In the genomic region with DNA sequence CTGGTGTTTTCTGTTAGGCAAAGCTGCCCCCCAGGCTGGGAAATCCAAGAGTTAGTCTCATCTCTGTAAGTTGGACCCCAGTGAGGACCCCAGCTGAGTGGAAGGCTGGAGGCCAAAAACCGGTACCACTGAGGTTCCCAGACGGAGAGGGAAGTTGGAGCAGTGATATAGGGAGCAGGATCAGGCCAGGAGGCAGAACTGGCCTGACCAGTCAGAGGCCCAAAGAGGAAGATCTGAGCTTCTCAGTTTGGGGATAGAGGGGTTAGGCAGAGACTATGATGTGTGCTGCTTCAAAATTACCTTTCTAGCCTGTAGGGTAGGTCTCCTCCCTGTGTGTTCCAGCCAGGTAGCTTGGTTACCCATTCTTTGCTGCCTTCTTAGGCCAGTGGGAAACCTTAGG, we compare ENCODE assay signal across 12 cellular contexts. TPM values are rescaled to one million over a fixed set of nuclear protein-coding genes. Genes with fewer than 3 reads are reported as not detected.
DNase-seq lines count a peak whose midpoint lies in the region; ATAC-seq and TF ChIP-seq lines count a peak whose summit lies in the region.
"Had no signal": no experiment of that assay in that cellular context is flagged by ENCODE, and none has a peak within 500 bp of the region (broad histone marks: within the 10 kb centered on the region; RNA-seq: fewer than 3 reads in every experiment).

No MANE protein-coding gene starts in this region.

- no peaks in the 10 kb centered on the region for H4K20me1 ChIP-seq in H9 (ENCODE audit: control insufficient read depth, insufficient read depth, insufficient read length)

- H3K79me1 ChIP-seq in H9 (ENCODE audit: insufficient read depth, low read depth, low read length, poor library complexity, severe bottlenecking) = no peaks in the 10 kb centered on the region

- H3K14ac ChIP-seq in H9 (ENCODE audit: insufficient read depth, low read length) = no peak overlapping the region

- H3K27ac ChIP-seq in esophagus muscularis mucosa (replicated peaks in 1 of 4) (peak overlapping the region; percentile 59 to 91 (median 70)), upper lobe of left lung (peak overlapping the region; percentile 89 to 97 (median 96)), H9 (ENCODE audit: insufficient read length, low read depth, low read length) (no peak overlapping the region)
- H3K27ac ChIP-seq: 22Rv1 had no signal

- TF ChIP-seq EP300 in esophagus muscularis mucosa (IDR thresholded peaks at IDR 0.05) (no peak), upper lobe of left lung (IDR thresholded peaks at IDR 0.05) (no peak)

- H2BK20ac ChIP-seq in H9 (ENCODE audit: low read depth, low read length, poor library complexity, severe bottlenecking) = no peak overlapping the region

- peaks cover 7% of the 10 kb centered on the region for H3K23me2 ChIP-seq in H9 (ENCODE audit: insufficient read length, low read depth, low read length, poor library complexity, severe bottlenecking)

- no peak overlapping the region for H3K56ac ChIP-seq in H9 (ENCODE audit: insufficient read length, low read depth, low read length)

- no peak overlapping the region for H2BK5ac ChIP-seq in H9 (ENCODE audit: insufficient read length, low read length)

- intact Hi-C loops in esophagus muscularis mucosa (cut with DNase I) = loop anchor here (5.0 kb wide), 1 partner anchor 44 kb away; no protein-coding TSS in a partner anchor

- H4K5ac ChIP-seq in H9 (ENCODE audit: insufficient read length, low read depth, low read length) = no peak overlapping the region

- H3K18ac ChIP-seq in H9 (ENCODE audit: insufficient read length, low read depth, low read length) = no peak overlapping the region

- H4K8ac ChIP-seq in H9 (replicated peaks; ENCODE audit: insufficient read length, low read depth, low read length) = no peak overlapping the region

- peak; percentile 36 for DNase-seq in SKM-1 treated with dmso at 0.1 percent for 144 hours (lab: John Stamatoyannopoulos, UW; ENCODE audit: unreplicated experiment)
- DNase-seq in SKM-1 (lab: John Stamatoyannopoulos, UW; ENCODE audit: unreplicated experiment) = no peak
- DNase-seq in esophagus muscularis mucosa (ENCODE audit: extremely low spot score) = no peak
- DNase-seq in osteocyte (ENCODE audit: extremely low spot score, unreplicated experiment) = no peak
- no peak for DNase-seq in upper lobe of left lung
- no peak for DNase-seq in effector CD8-positive, alpha-beta T cell (lab: John Stamatoyannopoulos, UW)
- DNase-seq in NCI-H187 (lab: John Stamatoyannopoulos, UW) = no peak
- DNase-seq in H9 = no peak
- DNase-seq: DND-41; natural killer cell; stimulated activated CD4-positive, alpha-beta T cell treated with anti-CD3 and anti-CD28 coated beads, Interleukin-4, amount 100 ng/mL, for 4 hours had no signal

- H3K4me3 ChIP-seq in esophagus muscularis mucosa = no peak overlapping the region
- no peak overlapping the region for H3K4me3 ChIP-seq in upper lobe of left lung

- H3K79me2 ChIP-seq in H9 (ENCODE audit: insufficient read depth, low read length) = no peaks in the 10 kb centered on the region

- H3K4ac ChIP-seq in H9 (ENCODE audit: low read depth, low read length) = no peak overlapping the region

- H3K36me3 ChIP-seq in esophagus muscularis mucosa (peaks cover 0 to 7% (median 3%) of the 10 kb centered on the region in 4 donors), upper lobe of left lung (peaks cover 0 to 7% (median 0%) of the 10 kb centered on the region in 4 donors)

- TF ChIP-seq POLR2A in esophagus muscularis mucosa (IDR thresholded peaks at IDR 0.05; ENCODE audit: low read depth) = no peak
- no peak for TF ChIP-seq POLR2A in upper lobe of left lung (IDR thresholded peaks at IDR 0.05)

- peak overlapping the region; percentile 89 for H3K27ac Mint-ChIP-seq in osteocyte (ENCODE audit: unreplicated experiment)
- H3K27ac Mint-ChIP-seq in H9 = no peak overlapping the region; a peak in 2 of 7 replicates

- WGBS in esophagus muscularis mucosa = 77% methylated on average over 2 of the region's 2 CpGs
- WGBS in upper lobe of left lung, 2 donors = 32 to 70% methylated on average over 2 of the region's 2 CpGs
- WGBS in H9 (ENCODE audit: extremely low coverage, insufficient read length, low lambda C conversion rate) = no CpG with 5 or more reads among the region's 2 CpGs

- no peak overlapping the region for H2BK15ac ChIP-seq in H9 (ENCODE audit: low read depth, low read length)

- H3K27me3 ChIP-seq in esophagus muscularis mucosa = no peaks in the 10 kb centered on the region
- no peaks in the 10 kb centered on the region for H3K27me3 ChIP-seq in upper lobe of left lung
- H3K27me3 ChIP-seq in H9 (ENCODE audit: insufficient read depth, low read length) = no peaks in the 10 kb centered on the region

- H3K4me1 Mint-ChIP-seq in osteocyte (ENCODE audit: unreplicated experiment) (peaks cover 62% of the 10 kb centered on the region), H9 (peaks cover 8 to 10% of the 10 kb centered on the region in 2 experiments)

- H3T11ph ChIP-seq in H9 (ENCODE audit: low read length) = no peak overlapping the region

- H3K36me3 Mint-ChIP-seq in osteocyte (ENCODE audit: unreplicated experiment) (no peaks in the 10 kb centered on the region), H9 (ENCODE audit: insufficient read depth in 1 of 3, low read depth in 3 of 3) (peaks cover 0 to 4% (median 0%) of the 10 kb centered on the region in 3 experiments; a peak in 1 of 7 replicates)
- H3K36me3 Mint-ChIP-seq: natural killer cell had no signal

- H3K4me2 ChIP-seq in H9 (ENCODE audit: insufficient read depth, insufficient read length, low read length) = no peak overlapping the region

- TF ChIP-seq CTCF in esophagus muscularis mucosa (IDR thresholded peaks at IDR 0.05) (no peak), osteocyte (IDR thresholded peaks at IDR 0.05) (no peak), upper lobe of left lung (IDR thresholded peaks at IDR 0.05) (no peak), H9 (conservative IDR thresholded peaks at IDR 0.05) (no peak)

- H3K4me3 Mint-ChIP-seq in osteocyte (ENCODE audit: unreplicated experiment) (no peak overlapping the region), H9 (no peak overlapping the region)

- ATAC-seq in upper lobe of left lung (ENCODE audit: low FRiP score in 2 of 2) = no peak
- ATAC-seq: natural killer cell had no signal

- no peaks in the 10 kb centered on the region for H3K27me3 Mint-ChIP-seq in osteocyte (ENCODE audit: unreplicated experiment)
- H3K27me3 Mint-ChIP-seq in H9 (ENCODE audit: low read depth) = peaks cover 26% of the 10 kb centered on the region

- H2AK5ac ChIP-seq in H9 (ENCODE audit: insufficient read length, low read length) = no peak overlapping the region

- H3K9me3 Mint-ChIP-seq in osteocyte (ENCODE audit: unreplicated experiment) (no peaks in the 10 kb centered on the region), H9 (no peaks in the 10 kb centered on the region)
- H3K9me3 Mint-ChIP-seq: natural killer cell had no signal

- no peak overlapping the region for H2BK12ac ChIP-seq in H9 (ENCODE audit: insufficient read length, low read depth, low read length)

- H3K9me3 ChIP-seq in esophagus muscularis mucosa (no peaks in the 10 kb centered on the region), upper lobe of left lung (no peaks in the 10 kb centered on the region), H9 (ENCODE audit: control insufficient read depth, low read depth, low read length) (no peaks in the 10 kb centered on the region)

- H3K23ac ChIP-seq in H9 (ENCODE audit: insufficient read length, low read depth, low read length) = no peak overlapping the region

- no peak overlapping the region for H2BK120ac ChIP-seq in H9 (ENCODE audit: low read depth, low read length, poor library complexity, severe bottlenecking)

- H3K9ac ChIP-seq in H9 (ENCODE audit: extremely low read depth, insufficient read length, low read length) = no peak overlapping the region

- H4K91ac ChIP-seq in H9 (ENCODE audit: insufficient read length, low read depth, low read length) = no peak overlapping the region

- H2AFZ ChIP-seq in H9 (ENCODE audit: low read length) = no peak overlapping the region

- H3K4me1 ChIP-seq in esophagus muscularis mucosa (peaks cover 74 to 80% (median 75%) of the 10 kb centered on the region in 4 donors), upper lobe of left lung (peaks cover 71 to 79% (median 76%) of the 10 kb centered on the region in 4 donors), H9 (ENCODE audit: insufficient read depth, low read length) (no peaks in the 10 kb centered on the region)

RNA-seq across cellular contexts. Expression of gene RNF181, which starts 4.6 kb away (rescaled TPM):
- total RNA-seq in esophagus muscularis mucosa (100 to 1,000 TPM; 133 to 142 (median 138) TPM), osteocyte (77.2 and 77.3 TPM in 2 replicates), upper lobe of left lung (100 to 1,000 TPM in 4 of 6 donors, 10 to 100 TPM in 2; 81.7 to 164 (median 108) TPM), H9 (2021) (120 and 122 TPM in 2 replicates)

RNA-seq across cellular contexts. Expression of gene VAMP5, which starts 6.7 kb away (rescaled TPM):
- 10 to 100 TPM; 35.6 to 50.7 (median 42.0) TPM for total RNA-seq in esophagus muscularis mucosa
- total RNA-seq in osteocyte = not detected in 2 replicates
- total RNA-seq in upper lobe of left lung = 100 to 1,000 TPM in 1 of 6 donors, 10 to 100 TPM in 5; 20.5 to 105 (median 44.0) TPM
- total RNA-seq in H9 (2021) = 0.57 and 0.59 TPM in 2 replicates

RNA-seq across cellular contexts. Expression of gene TMEM150A, which starts 11.5 kb away (rescaled TPM):
- 10 to 100 TPM; 22.9 to 36.7 (median 27.5) TPM for total RNA-seq in esophagus muscularis mucosa
- total RNA-seq in osteocyte = 18.2 and 20.8 TPM in 2 replicates
- 10 to 100 TPM; 18.9 to 45.8 (median 32.0) TPM for total RNA-seq in upper lobe of left lung
- total RNA-seq in H9 (2021) = 19.0 and 19.3 TPM in 2 replicates

RNA-seq across cellular contexts. Expression of gene VAMP8, which starts 13.6 kb away (rescaled TPM):
- total RNA-seq in esophagus muscularis mucosa (10 to 100 TPM in 2 of 4 donors, 1 to 10 TPM in 2; 4.8 to 15.6 (median 8.3) TPM), osteocyte (3.1 and 3.8 TPM in 2 replicates), upper lobe of left lung (100 to 1,000 TPM in 4 of 6 donors, 10 to 100 TPM in 2; 62.8 to 289 (median 154) TPM), H9 (2021) (33.4 and 34.3 TPM in 2 replicates)

RNA-seq across cellular contexts. Expression of gene C2orf68, which starts 20.9 kb away (rescaled TPM):
- total RNA-seq in esophagus muscularis mucosa (10 to 100 TPM in 3 of 4 donors, 1 to 10 TPM in 1; 9.1 to 25.7 (median 16.7) TPM), osteocyte (40.8 and 45.1 TPM in 2 replicates), upper lobe of left lung (10 to 100 TPM; 24.6 to 46.1 (median 34.0) TPM), H9 (2021) (39.6 and 40.4 TPM in 2 replicates)

Comparison
In these comparisons a context has a peak if more than half of its experiments do, and no peak if none do; other contexts are left out.
1. RNA of gene VAMP5, which starts 6.7 kb away (total RNA-seq): 20.5 to 105 TPM in upper lobe of left lung and 35.6 to 50.7 TPM in esophagus muscularis mucosa; 0.57 to 0.59 TPM in H9 and not detected in osteocyte; every median in the first group is over 10 times any median in the second.